24 cellular contexts compared by ENCODE assay signal in genomic region chrX:149909324-149910177, GRCh38. TPM values are rescaled to one million over a fixed set of nuclear protein-coding genes. Genes with fewer than 3 reads are reported as not detected.
DNase-seq lines count a peak whose midpoint lies in the region; ATAC-seq, FAIRE-seq and TF ChIP-seq lines count a peak whose summit lies in the region.
"Had no signal": no experiment of that assay in that cellular context is flagged by ENCODE, and none has a peak within 500 bp of the region (broad histone marks: within the 10 kb centered on the region; RNA-seq: fewer than 3 reads in every experiment).

No MANE protein-coding gene starts in this region.

- RAD21 ChIA-PET in GM12878 (lab: Charles Lee; ENCODE audit: unreplicated experiment): no interaction called here

- peaks cover 10% of the 10 kb centered on the region for H3K4me1 ChIP-seq in GM12878 (ENCODE audit: control insufficient read depth, insufficient read depth, low read length)
- H3K4me1 ChIP-seq in gastrocnemius medialis: no peaks in the 10 kb centered on the region
- H3K4me1 ChIP-seq: A549; BLaER1 treated with 17β-estradiol and CSF1 and Interleukin-3, amounts not matched to agents 10 nM and 100 nM; thyroid gland had no signal

- no TSS peak for BruUV-seq in GM12878 (replicated peaks; lab: Mats Ljungman, UMichigan)

- H3K36me3 Mint-ChIP-seq in activated CD4-positive, alpha-beta T cell treated with anti-CD3 and anti-CD28 coated beads, Interleukin-2, amount 10 ng/mL, durations not matched to agents 7 days and 5 days (ENCODE audit: low read depth): no peaks in the 10 kb centered on the region
- no peaks in the 10 kb centered on the region for H3K36me3 Mint-ChIP-seq in natural killer cell
- H3K36me3 Mint-ChIP-seq: activated naive CD8-positive, alpha-beta T cell had no signal

- POLR2A ChIA-PET in activated CD4-positive, alpha-beta T cell treated with anti-CD3 and anti-CD28 coated beads, Interleukin-2, amount 10 ng/mL, durations not matched to agents 7 days and 5 days (lab: Charles Lee): no interaction called here
- POLR2A ChIA-PET in GM12878 (lab: Charles Lee): interaction anchor here (1.1 kb wide), 1 partner anchor 11 kb away, joined by 3 read pairs; no protein-coding TSS in a partner anchor

- TF ChIP-seq RAD21 in GM12878 (IDR thresholded peaks at IDR 0.05; ENCODE audit: insufficient read depth, low read depth, low read length): no peak

- peak; percentile 57 for ATAC-seq in HG03354 (IDR thresholded peaks at IDR 0.05; ENCODE audit: poor library complexity, severe bottlenecking, unreplicated experiment)
- ATAC-seq in GM12878: peak; percentile 30
- ATAC-seq in natural killer cell: peak; percentile 70 to 76 (median 75)
- no peak for ATAC-seq in GM21515 (IDR thresholded peaks at IDR 0.05; ENCODE audit: unreplicated experiment)
- ATAC-seq in HG03175 (IDR thresholded peaks at IDR 0.05; ENCODE audit: unreplicated experiment): no peak
- ATAC-seq in gastrocnemius medialis: no peak
- ATAC-seq: A549, left cardiac atrium had no signal

- H3K36me3 ChIP-seq in GM12878 (ENCODE audit: control insufficient read depth in 2 of 2, insufficient read depth in 2 of 2, low read length in 1 of 2): no peaks in the 10 kb centered on the region
- H3K36me3 ChIP-seq in gastrocnemius medialis: no peaks in the 10 kb centered on the region
- H3K36me3 ChIP-seq: BLaER1 treated with 17β-estradiol and CSF1 and Interleukin-3, amounts not matched to agents 10 nM and 100 nM; brain microvascular endothelial cell; thyroid gland had no signal

- 67% methylated on average over 4 of the region's 4 CpGs for WGBS in GM12878 (ENCODE audit: insufficient coverage, insufficient replicate concordance, low lambda C conversion rate, missing lambda C conversion rate)

- H3K9me3 Mint-ChIP-seq in activated CD4-positive, alpha-beta T cell treated with anti-CD3 and anti-CD28 coated beads, Interleukin-2, amount 10 ng/mL, durations not matched to agents 7 days and 5 days: peaks cover 4% of the 10 kb centered on the region
- H3K9me3 Mint-ChIP-seq in natural killer cell: peaks cover 0 to 6% of the 10 kb centered on the region in 2 donors
- H3K9me3 Mint-ChIP-seq: dendritic cell treated with granulocyte-macrophage colony-stimulating factor and Interleukin-4, amounts not matched to agents 40 ng/mL and 50 ng/mL, for 4 days had no signal

- no peak overlapping the region for H2AFZ ChIP-seq in GM12878 (ENCODE audit: control insufficient read depth, low read depth, low read length)

- CTCF ChIA-PET in activated CD4-positive, alpha-beta T cell treated with anti-CD3 and anti-CD28 coated beads, Interleukin-2, amount 10 ng/mL, durations not matched to agents 7 days and 5 days (lab: Charles Lee): interaction anchor here (1.0 kb wide), 1 partner anchor 8 kb away, joined by 3 read pairs; no protein-coding TSS in a partner anchor
- CTCF ChIA-PET in GM12878 (lab: Yijun Ruan, JAX): interaction anchor here (0.7 to 1.2 kb wide), 2 partner anchors 29 to 72 kb away, joined by 3 to 4 read pairs; partner anchors contain the start of gene EOLA2

- DNase-seq in activated CD4-positive, alpha-beta T cell treated with anti-CD3 and anti-CD28 coated beads for 48 hours: peak; percentile 16
- DNase-seq in activated CD4-positive, alpha-beta T cell treated with anti-CD3 and anti-CD28 coated beads, Interleukin-2, amount 10 ng/mL, durations not matched to agents 7 days and 5 days: no peak
- DNase-seq in GM12878 (ENCODE audit: low read depth, low spot score) (no peak), natural killer cell (no peak), gastrocnemius medialis (no peak)
- DNase-seq: brain microvascular endothelial cell, DMS 273 treated with DMSO at 0.1 percent for 48 hours, left cardiac atrium, midbrain, NCI-H2029, Right ventricle myocardium superior, thyroid gland had no signal

- TF ChIP-seq CTCF in GM12878 (IDR thresholded peaks at IDR 0.05 in 2 of 3, conservative IDR thresholded peaks at IDR 0.05 in 1 of 3; ENCODE audit: control insufficient read depth in 2 of 3, extremely low read depth in 1 of 3, insufficient read depth in 1 of 3, low read depth in 3 of 3, low read length in 3 of 3) (no peak), natural killer cell (IDR thresholded peaks at IDR 0.05) (no peak), gastrocnemius medialis (IDR thresholded peaks at IDR 0.05 in 4 of 5, conservative IDR thresholded peaks at IDR 0.05 in 1 of 5) (no peak)

- no peaks in the 10 kb centered on the region for H3K79me2 ChIP-seq in GM12878 (ENCODE audit: control insufficient read depth, insufficient read depth, low read length)

- H3K27me3 ChIP-seq in GM12878 (replicated peaks in 1 of 2; ENCODE audit: control insufficient read depth in 2 of 2, insufficient read depth in 2 of 2, low read length in 1 of 2) (no peaks in the 10 kb centered on the region), gastrocnemius medialis (no peaks in the 10 kb centered on the region)
- H3K27me3 ChIP-seq: BLaER1 treated with 17β-estradiol and CSF1 and Interleukin-3, amounts not matched to agents 10 nM and 100 nM; brain microvascular endothelial cell; thyroid gland had no signal

- H3K4me3 ChIP-seq in GM12878 (no peak overlapping the region), gastrocnemius medialis (no peak overlapping the region)
- H3K4me3 ChIP-seq: A549; BLaER1 treated with 17β-estradiol and CSF1 and Interleukin-3, amounts not matched to agents 10 nM and 100 nM; thyroid gland had no signal

- H3K27ac Mint-ChIP-seq in activated CD4-positive, alpha-beta T cell treated with anti-CD3 and anti-CD28 coated beads, Interleukin-2, amount 10 ng/mL, durations not matched to agents 7 days and 5 days: no peak overlapping the region
- H3K27ac Mint-ChIP-seq in natural killer cell: no peak overlapping the region
- H3K27ac Mint-ChIP-seq: activated naive CD8-positive, alpha-beta T cell; dendritic cell treated with granulocyte-macrophage colony-stimulating factor and Interleukin-4, amounts not matched to agents 40 ng/mL and 50 ng/mL, for 4 days had no signal

- H3K27ac ChIP-seq in GM12878 (ENCODE audit: control insufficient read depth, insufficient read depth) (no peak overlapping the region), gastrocnemius medialis (no peak overlapping the region)
- H3K27ac ChIP-seq: A549; BLaER1 treated with 17β-estradiol and CSF1 and Interleukin-3, amounts not matched to agents 10 nM and 100 nM; brain microvascular endothelial cell; thyroid gland had no signal

- in situ Hi-C loops in GM12878 (cut with MboI) (no loop called here), gastrocnemius medialis (cut with MboI; ENCODE audit: low sequenced_read_pairs in 4 of 4) (no loop called here)

- TF ChIP-seq EP300 in GM12878 (IDR thresholded peaks at IDR 0.05; ENCODE audit: borderline replicate concordance in 1 of 2, control insufficient read depth in 1 of 2, low read depth in 2 of 2, low read length in 2 of 2): no peak

- intact Hi-C loops in GM12878 (cut with micrococcal nuclease; ENCODE audit: unreplicated experiment): no loop called here
- intact Hi-C loops in natural killer cell (cut with micrococcal nuclease): no loop called here
- intact Hi-C loops in gastrocnemius medialis (cut with DNase I; ENCODE audit: low total_unique reads): no loop called here

- no peak overlapping the region; the same call in 1 of the 2 replicates for H3K4me2 ChIP-seq in GM12878 (ENCODE audit: control insufficient read depth, insufficient read depth)
- H3K4me2 ChIP-seq: A549; BLaER1 treated with 17β-estradiol and CSF1 and Interleukin-3, amounts not matched to agents 10 nM and 100 nM had no signal

- H3K4me1 Mint-ChIP-seq in activated CD4-positive, alpha-beta T cell treated with anti-CD3 and anti-CD28 coated beads, Interleukin-2, amount 10 ng/mL, durations not matched to agents 7 days and 5 days: peaks cover 3% of the 10 kb centered on the region
- peaks cover 2 to 5% of the 10 kb centered on the region in 2 donors for H3K4me1 Mint-ChIP-seq in natural killer cell

- no peak overlapping the region for H3K9ac ChIP-seq in GM12878 (ENCODE audit: control insufficient read depth, insufficient read depth, low read length)
- H3K9ac ChIP-seq: BLaER1 treated with 17β-estradiol and CSF1 and Interleukin-3, amounts not matched to agents 10 nM and 100 nM had no signal

- H3K9me3 ChIP-seq in GM12878 (replicated peaks; ENCODE audit: control insufficient read depth, insufficient read depth, low read length) (no peaks in the 10 kb centered on the region), gastrocnemius medialis (no peaks in the 10 kb centered on the region)
- H3K9me3 ChIP-seq: A549, thyroid gland had no signal

- SMC1A ChIA-PET in GM12878 (lab: Charles Lee; ENCODE audit: uncharacterized antibody, unreplicated experiment): interaction anchor here (1.0 to 1.2 kb wide), 2 partner anchors 11 to 70 kb away, joined by 3 read pairs; no protein-coding TSS in a partner anchor

- H3K4me3 Mint-ChIP-seq in activated CD4-positive, alpha-beta T cell treated with anti-CD3 and anti-CD28 coated beads, Interleukin-2, amount 10 ng/mL, durations not matched to agents 7 days and 5 days: no peak overlapping the region
- no peak overlapping the region for H3K4me3 Mint-ChIP-seq in natural killer cell
- H3K4me3 Mint-ChIP-seq: activated naive CD8-positive, alpha-beta T cell; dendritic cell treated with granulocyte-macrophage colony-stimulating factor and Interleukin-4, amounts not matched to agents 40 ng/mL and 50 ng/mL, for 4 days had no signal

- H3K27me3 Mint-ChIP-seq in activated CD4-positive, alpha-beta T cell treated with anti-CD3 and anti-CD28 coated beads, Interleukin-2, amount 10 ng/mL, durations not matched to agents 7 days and 5 days: no peaks in the 10 kb centered on the region
- H3K27me3 Mint-ChIP-seq in natural killer cell (ENCODE audit: low read depth in 2 of 2): no peaks in the 10 kb centered on the region
- H3K27me3 Mint-ChIP-seq: activated naive CD8-positive, alpha-beta T cell; dendritic cell treated with granulocyte-macrophage colony-stimulating factor and Interleukin-4, amounts not matched to agents 40 ng/mL and 50 ng/mL, for 4 days had no signal

- TF ChIP-seq POLR2A in GM12878 (IDR thresholded peaks at IDR 0.05; ENCODE audit: low read depth, low read length): no peak
- no peak for TF ChIP-seq POLR2A in gastrocnemius medialis (IDR thresholded peaks at IDR 0.05)

- no peak for FAIRE-seq in GM12878 (lab: Jason Lieb, UNC)
- FAIRE-seq: A549, frontal cortex, GM12892 had no signal

- no peaks in the 10 kb centered on the region for H4K20me1 ChIP-seq in GM12878 (ENCODE audit: control insufficient read depth, insufficient read depth)
- H4K20me1 ChIP-seq: BLaER1 treated with 17β-estradiol and CSF1 and Interleukin-3, amounts not matched to agents 10 nM and 100 nM had no signal

RNA-seq across cellular contexts. Expression of gene HSFX4, which starts 19.8 kb away (rescaled TPM):
- total RNA-seq in activated CD4-positive, alpha-beta T cell treated with anti-CD3 and anti-CD28 coated beads, Interleukin-2, amount 10 ng/mL, durations not matched to agents 7 days and 5 days: not detected
- total RNA-seq in GM12878 (2013; cell fraction: nucleolus; rRNA removed): not detected in 2 replicates
- 0.16 TPM in 1 of 2 replicates, not detected in the other for total RNA-seq in GM12878 (2014; rRNA removed)
- total RNA-seq in GM12878 (2014; rRNA removed; fragmentation: Illumina TruSeq; extraction: Trizol): not detected in 2 replicates
- total RNA-seq in GM12878 (2021): not detected in 2 replicates
- polyA plus RNA-seq in GM12878 (2011; ENCODE audit: low read depth): not detected
- not detected in 2 replicates for polyA plus RNA-seq in GM12878 (2011; rRNA removed)
- polyA plus RNA-seq in GM12878 (2011; cell fraction: cytosol; rRNA removed): not detected in 2 replicates
- not detected in 2 replicates for polyA plus RNA-seq in GM12878 (2011; cell fraction: nucleus; rRNA removed)
- not detected in 2 replicates for polyA plus RNA-seq in GM12878 (2012)
- 0.44 TPM in 1 of 2 replicates, not detected in the other for polyA plus RNA-seq in GM12878 (2014; fragmentation: Illumina TruSeq; extraction: Trizol)
- under 1 TPM; 0.11 to 0.21 TPM for polyA plus RNA-seq in GM12878 (2014; fragmentation: Nextera tagmentation; extraction: Ambion mirVana)
- polyA plus RNA-seq in GM12878 (2014; rRNA removed): 0.13 TPM in 1 of 2 replicates, not detected in the other
- under 1 TPM; 0.21 to 0.24 TPM for polyA plus RNA-seq in GM12878 (2016; fragmentation: Nextera tagmentation; extraction: Ambion mirVana)
- not detected in 2 replicates for polyA minus RNA-seq in GM12878 (2011; rRNA and poly(A)+ RNA removed)
- polyA minus RNA-seq in GM12878 (2011; cell fraction: cytosol; rRNA and poly(A)+ RNA removed): not detected in 2 replicates
- polyA minus RNA-seq in GM12878 (2011; cell fraction: nucleus; rRNA and poly(A)+ RNA removed): not detected in 2 replicates
- total RNA-seq in natural killer cell: not detected
- total RNA-seq in gastrocnemius medialis: not detected
- total RNA-seq: frontal cortex; left cardiac atrium; NCI-H460; renal cortical epithelial cell; Right ventricle myocardium superior; T-helper 1 cell treated with Interleukin-12 subunit alpha and Interleukin-12 subunit beta and Interleukin-4 antibody, amounts not matched to agents 30 ng/mL and 1 ng/mL, for 36 hours; thyroid gland had no signal
- polyA plus RNA-seq: A549 had no signal

RNA-seq across cellular contexts. Expression of gene MAGEA8, which starts 28.6 kb away (rescaled TPM):
- not detected for total RNA-seq in activated CD4-positive, alpha-beta T cell treated with anti-CD3 and anti-CD28 coated beads, Interleukin-2, amount 10 ng/mL, durations not matched to agents 7 days and 5 days
- 0.27 and 0.38 TPM in 2 replicates for total RNA-seq in GM12878 (2013; cell fraction: nucleolus; rRNA removed)
- not detected in 2 replicates for total RNA-seq in GM12878 (2014; rRNA removed)
- total RNA-seq in GM12878 (2014; rRNA removed; fragmentation: Illumina TruSeq; extraction: Trizol): not detected in 2 replicates
- total RNA-seq in GM12878 (2021): not detected in 2 replicates
- not detected for polyA plus RNA-seq in GM12878 (2011; ENCODE audit: low read depth)
- polyA plus RNA-seq in GM12878 (2011; rRNA removed): 0.04 and 0.20 TPM in 2 replicates
- 0.06 and 0.07 TPM in 2 replicates for polyA plus RNA-seq in GM12878 (2011; cell fraction: cytosol; rRNA removed)
- 0.09 and 0.12 TPM in 2 replicates for polyA plus RNA-seq in GM12878 (2011; cell fraction: nucleus; rRNA removed)
- not detected in 2 replicates for polyA plus RNA-seq in GM12878 (2012)
- 0.06 TPM in 1 of 2 replicates, not detected in the other for polyA plus RNA-seq in GM12878 (2014; fragmentation: Illumina TruSeq; extraction: Trizol)
- under 1 TPM in 1 of 2 experiments, not detected in 1; 0.13 TPM for polyA plus RNA-seq in GM12878 (2014; fragmentation: Nextera tagmentation; extraction: Ambion mirVana)
- polyA plus RNA-seq in GM12878 (2014; rRNA removed): not detected in 2 replicates
- not detected for polyA plus RNA-seq in GM12878 (2016; fragmentation: Nextera tagmentation; extraction: Ambion mirVana)
- 0.29 TPM in 1 of 2 replicates, not detected in the other for polyA minus RNA-seq in GM12878 (2011; rRNA and poly(A)+ RNA removed)
- polyA minus RNA-seq in GM12878 (2011; cell fraction: cytosol; rRNA and poly(A)+ RNA removed): not detected in 2 replicates
- not detected in 2 replicates for polyA minus RNA-seq in GM12878 (2011; cell fraction: nucleus; rRNA and poly(A)+ RNA removed)
- not detected for total RNA-seq in natural killer cell
- not detected for total RNA-seq in gastrocnemius medialis
- total RNA-seq: frontal cortex; left cardiac atrium; NCI-H460; renal cortical epithelial cell; Right ventricle myocardium superior; T-helper 1 cell treated with Interleukin-12 subunit alpha and Interleukin-12 subunit beta and Interleukin-4 antibody, amounts not matched to agents 30 ng/mL and 1 ng/mL, for 36 hours; thyroid gland had no signal
- polyA plus RNA-seq: A549 had no signal

RNA-seq across cellular contexts. Expression of gene EOLA2, which starts 28.7 kb away (rescaled TPM):
- 10 to 100 TPM; 22.6 to 25.4 TPM for total RNA-seq in activated CD4-positive, alpha-beta T cell treated with anti-CD3 and anti-CD28 coated beads, Interleukin-2, amount 10 ng/mL, durations not matched to agents 7 days and 5 days
- total RNA-seq in GM12878 (2013; cell fraction: nucleolus; rRNA removed): 22.8 and 33.9 TPM in 2 replicates
- total RNA-seq in GM12878 (2014; rRNA removed): 28.7 and 38.6 TPM in 2 replicates
- 22.5 and 23.9 TPM in 2 replicates for total RNA-seq in GM12878 (2014; rRNA removed; fragmentation: Illumina TruSeq; extraction: Trizol)
- total RNA-seq in GM12878 (2021): 41.0 and 48.7 TPM in 2 replicates
- 28.2 TPM for polyA plus RNA-seq in GM12878 (2011; ENCODE audit: low read depth)
- 38.0 and 44.1 TPM in 2 replicates for polyA plus RNA-seq in GM12878 (2011; rRNA removed)
- polyA plus RNA-seq in GM12878 (2011; cell fraction: cytosol; rRNA removed): 45.9 and 59.4 TPM in 2 replicates
- 88.1 and 90.0 TPM in 2 replicates for polyA plus RNA-seq in GM12878 (2011; cell fraction: nucleus; rRNA removed)
- 36.8 and 42.6 TPM in 2 replicates for polyA plus RNA-seq in GM12878 (2012)
- polyA plus RNA-seq in GM12878 (2014; fragmentation: Illumina TruSeq; extraction: Trizol): 28.0 and 35.8 TPM in 2 replicates
- polyA plus RNA-seq in GM12878 (2014; fragmentation: Nextera tagmentation; extraction: Ambion mirVana): 10 to 100 TPM; 26.9 to 37.0 TPM
- 53.7 and 54.2 TPM in 2 replicates for polyA plus RNA-seq in GM12878 (2014; rRNA removed)
- polyA plus RNA-seq in GM12878 (2016; fragmentation: Nextera tagmentation; extraction: Ambion mirVana): 10 to 100 TPM; 55.4 to 55.8 TPM
- polyA minus RNA-seq in GM12878 (2011; rRNA and poly(A)+ RNA removed): 23.2 and 31.1 TPM in 2 replicates
- 9.1 and 13.8 TPM in 2 replicates for polyA minus RNA-seq in GM12878 (2011; cell fraction: cytosol; rRNA and poly(A)+ RNA removed)
- polyA minus RNA-seq in GM12878 (2011; cell fraction: nucleus; rRNA and poly(A)+ RNA removed): 24.4 and 27.0 TPM in 2 replicates
- 10 to 100 TPM; 80.9 to 94.9 (median 85.5) TPM for total RNA-seq in natural killer cell
- total RNA-seq in gastrocnemius medialis: 10 to 100 TPM in 3 of 4 donors, 1 to 10 TPM in 1; 7.2 to 17.1 (median 11.0) TPM

Comparison
In these comparisons a context has a peak if more than half of its experiments do, and no peak if none do; other contexts are left out.
1. ATAC-seq: peak in HG03354 (single experiment), GM12878 (single experiment) and natural killer cell (3 of 3); none in GM21515 (single experiment), HG03175 (single experiment) and gastrocnemius medialis (0 of 2).